ENCODE assay signal across 22 cellular contexts in the genomic region with DNA sequence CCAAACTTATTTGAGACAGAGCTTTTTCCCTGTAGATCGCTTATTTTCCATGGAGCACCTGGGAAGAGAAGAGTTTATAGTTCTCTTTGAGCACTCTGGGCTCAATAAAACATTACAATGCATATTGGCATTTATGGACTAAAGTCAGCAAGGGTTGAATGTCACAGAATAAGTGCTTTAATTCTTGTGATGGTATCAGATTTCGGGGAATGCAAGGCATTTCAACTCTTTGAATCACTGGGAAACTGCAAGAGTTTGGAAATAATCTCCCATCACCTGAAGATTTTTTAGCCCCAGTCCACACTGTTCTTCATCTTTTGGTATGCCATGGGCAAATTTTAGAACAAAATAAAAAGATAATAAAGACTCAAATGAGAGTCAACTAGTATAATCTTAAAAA.
DNase-seq lines count a peak whose midpoint lies in the region; ATAC-seq and TF ChIP-seq lines count a peak whose summit lies in the region.
"Had no signal": no experiment of that assay in that cellular context is flagged by ENCODE, and none has a peak within 500 bp of the region (broad histone marks: within the 10 kb centered on the region; RNA-seq: fewer than 3 reads in every experiment).

No MANE protein-coding gene starts in this region.

- no peaks in the 10 kb centered on the region for H3K36me3 Mint-ChIP-seq in activated naive CD4-positive, alpha-beta T cell treated with anti-CD3 and anti-CD28 coated beads, Interleukin-2, amount 10 ng/mL, durations not matched to agents 7 days and 5 days
- no peaks in the 10 kb centered on the region for H3K36me3 Mint-ChIP-seq in activated naive CD4-positive, alpha-beta T cell treated with anti-CD3 and anti-CD28 coated beads, Interleukin-2, amount 50 U/mL, for 72 hours
- H3K36me3 Mint-ChIP-seq: CD14-positive monocyte; CD8-positive, alpha-beta memory T cell had no signal

- no peaks in the 10 kb centered on the region for H3K9me3 Mint-ChIP-seq in activated naive CD4-positive, alpha-beta T cell treated with anti-CD3 and anti-CD28 coated beads, Interleukin-2, amount 10 ng/mL, durations not matched to agents 7 days and 5 days
- H3K9me3 Mint-ChIP-seq in activated naive CD4-positive, alpha-beta T cell treated with anti-CD3 and anti-CD28 coated beads, Interleukin-2, amount 50 U/mL, for 72 hours = peaks cover 0 to 5% of the 10 kb centered on the region in 2 donors
- H3K9me3 Mint-ChIP-seq: CD8-positive, alpha-beta memory T cell had no signal

- TF ChIP-seq EP300 in SK-N-SH (IDR thresholded peaks at IDR 0.05; ENCODE audit: borderline replicate concordance in 1 of 2, low read depth in 1 of 2, low read length in 1 of 2) = no peak

- H3K27ac ChIP-seq in SK-N-SH (ENCODE audit: low read depth in 2 of 2, low read length in 1 of 2) = no peak overlapping the region
- H3K27ac ChIP-seq: A549; BLaER1 treated with 17β-estradiol and CSF1 and Interleukin-3, amounts not matched to agents 10 nM and 100 nM had no signal

- H3K36me3 ChIP-seq in SK-N-SH (replicated peaks in 1 of 2; ENCODE audit: control insufficient read depth in 1 of 2, insufficient read depth in 2 of 2, low read length in 1 of 2) = no peaks in the 10 kb centered on the region
- H3K36me3 ChIP-seq: BE2C; BLaER1 treated with 17β-estradiol and CSF1 and Interleukin-3, amounts not matched to agents 10 nM and 100 nM had no signal

- no peaks in the 10 kb centered on the region for H3K4me1 Mint-ChIP-seq in activated naive CD4-positive, alpha-beta T cell treated with anti-CD3 and anti-CD28 coated beads, Interleukin-2, amount 10 ng/mL, durations not matched to agents 7 days and 5 days
- H3K4me1 Mint-ChIP-seq: CD14-positive monocyte; CD8-positive, alpha-beta memory T cell had no signal

- no peaks in the 10 kb centered on the region for H3F3A ChIP-seq in SK-N-SH (replicated peaks; ENCODE audit: insufficient read depth)

- no peak for TF ChIP-seq RAD21 in SK-N-SH (IDR thresholded peaks at IDR 0.05; ENCODE audit: low read length)

- no peaks in the 10 kb centered on the region for H3K4me1 ChIP-seq in SK-N-SH (ENCODE audit: control insufficient read depth in 1 of 2, insufficient read depth in 2 of 2, low read depth in 1 of 2, low read length in 1 of 2)
- H3K4me1 ChIP-seq: A549, BE2C had no signal

- no peaks in the 10 kb centered on the region for H3K27me3 ChIP-seq in SK-N-SH (ENCODE audit: insufficient read depth)
- H3K27me3 ChIP-seq: BE2C; BLaER1 treated with 17β-estradiol and CSF1 and Interleukin-3, amounts not matched to agents 10 nM and 100 nM had no signal

- 2% methylated on average over 2 of the region's 2 CpGs for WGBS in SK-N-SH (ENCODE audit: low lambda C conversion rate)

- CTCF ChIA-PET in activated naive CD4-positive, alpha-beta T cell treated with anti-CD3 and anti-CD28 coated beads, Interleukin-2, amount 10 ng/mL, durations not matched to agents 7 days and 5 days (lab: Charles Lee) = no interaction called here
- CTCF ChIA-PET in SK-N-SH (lab: Yijun Ruan, JAX) = interaction anchor here (1.0 to 1.6 kb wide), 2 partner anchors 17 to 671 kb away, joined by 3 to 4 read pairs; no protein-coding TSS in a partner anchor

- no peak overlapping the region for H2AFZ ChIP-seq in SK-N-SH (ENCODE audit: low read depth)

- DNase-seq in activated naive CD4-positive, alpha-beta T cell treated with anti-CD3 and anti-CD28 coated beads, Interleukin-2, amount 10 ng/mL, durations not matched to agents 7 days and 5 days = no peak
- DNase-seq in activated naive CD4-positive, alpha-beta T cell treated with anti-CD3 and anti-CD28 coated beads, Interleukin-2, amount 50 U/mL, for 72 hours (ENCODE audit: low spot score in 2 of 2) = no peak
- peak; percentile 29 for DNase-seq in M059J (ENCODE audit: low read depth)
- DNase-seq in iris pigment epithelial cell (ENCODE audit: low read depth) = peak; percentile 16
- DNase-seq in SK-N-SH = no peak
- no peak for DNase-seq in NCI-H146 treated with DMSO at 0.1 percent for 48 hours (lab: John Stamatoyannopoulos, UW; ENCODE audit: unreplicated experiment)
- DNase-seq: 8988T; ACHN; AML-193; BE2C; CD4-positive, alpha-beta T cell; CD8-positive, alpha-beta memory T cell; DMS 273 treated with DMSO at 0.1 percent for 48 hours; DMS53; DMS79 treated with DMSO at 0.1 percent for 48 hours; GF-D8; H7; HCEC 1CT had no signal

- no peak overlapping the region for H3K4me3 ChIP-seq in SK-N-SH (ENCODE audit: low read depth in 2 of 2, low read length in 1 of 2)
- H3K4me3 ChIP-seq: A549; BLaER1 treated with 17β-estradiol and CSF1 and Interleukin-3, amounts not matched to agents 10 nM and 100 nM had no signal

- no peak overlapping the region for H3K4me3 Mint-ChIP-seq in activated naive CD4-positive, alpha-beta T cell treated with anti-CD3 and anti-CD28 coated beads, Interleukin-2, amount 10 ng/mL, durations not matched to agents 7 days and 5 days
- H3K4me3 Mint-ChIP-seq: CD14-positive monocyte; CD4-positive, alpha-beta T cell; CD8-positive, alpha-beta memory T cell had no signal

- H4K20me1 ChIP-seq in SK-N-SH (ENCODE audit: insufficient read depth) = no peaks in the 10 kb centered on the region
- H4K20me1 ChIP-seq: BLaER1 treated with 17β-estradiol and CSF1 and Interleukin-3, amounts not matched to agents 10 nM and 100 nM had no signal

- no peaks in the 10 kb centered on the region for H3K27me3 Mint-ChIP-seq in activated naive CD4-positive, alpha-beta T cell treated with anti-CD3 and anti-CD28 coated beads, Interleukin-2, amount 10 ng/mL, durations not matched to agents 7 days and 5 days
- H3K27me3 Mint-ChIP-seq: CD4-positive, alpha-beta T cell had no signal

- H3K9me3 ChIP-seq in SK-N-SH = no peaks in the 10 kb centered on the region
- H3K9me3 ChIP-seq: A549; BE2C; BLaER1 treated with 17β-estradiol and CSF1 and Interleukin-3, amounts not matched to agents 10 nM and 100 nM had no signal

- H3K9ac ChIP-seq in SK-N-SH = no peak overlapping the region
- H3K9ac ChIP-seq: BLaER1 treated with 17β-estradiol and CSF1 and Interleukin-3, amounts not matched to agents 10 nM and 100 nM had no signal

- POLR2A ChIA-PET in SK-N-SH (lab: Yijun Ruan, JAX) = no interaction called here

- H3K9me2 ChIP-seq in SK-N-SH = no peaks in the 10 kb centered on the region

- H3K27ac Mint-ChIP-seq in activated naive CD4-positive, alpha-beta T cell treated with anti-CD3 and anti-CD28 coated beads, Interleukin-2, amount 10 ng/mL, durations not matched to agents 7 days and 5 days = peak overlapping the region; percentile 9
- no peak overlapping the region for H3K27ac Mint-ChIP-seq in activated naive CD4-positive, alpha-beta T cell treated with anti-CD3 and anti-CD28 coated beads, Interleukin-2, amount 50 U/mL, for 72 hours
- H3K27ac Mint-ChIP-seq: CD14-positive monocyte; CD4-positive, alpha-beta T cell; CD8-positive, alpha-beta memory T cell had no signal

- H3K79me2 ChIP-seq in SK-N-SH (ENCODE audit: insufficient read depth) = no peaks in the 10 kb centered on the region

- no peak overlapping the region for H3K4me2 ChIP-seq in SK-N-SH
- H3K4me2 ChIP-seq: A549; BLaER1 treated with 17β-estradiol and CSF1 and Interleukin-3, amounts not matched to agents 10 nM and 100 nM had no signal

- no peak for TF ChIP-seq CTCF in SK-N-SH (IDR thresholded peaks at IDR 0.05)

- ATAC-seq in activated naive CD4-positive, alpha-beta T cell treated with anti-CD3 and anti-CD28 coated beads, Interleukin-2, amount 50 U/mL, for 72 hours = no peak
- ATAC-seq in GM18519 (IDR thresholded peaks at IDR 0.05; ENCODE audit: low FRiP score, unreplicated experiment) = no peak
- ATAC-seq: A549 had no signal

TF ChIP-seq in SK-N-SH, 30 proteins besides CTCF, POLR2A, EP300 and RAD21 (continues in another document):
- TF ChIP-seq RFX5 (IDR thresholded peaks at IDR 0.05; ENCODE audit: low read length) = no peak
- TF ChIP-seq GATA2 (CRISPR knock-in tag; IDR thresholded peaks at IDR 0.05) = no peak
- no peak for TF ChIP-seq SMC3 (IDR thresholded peaks at IDR 0.05; ENCODE audit: low read depth, low read length)
- TF ChIP-seq, protein P1, sequence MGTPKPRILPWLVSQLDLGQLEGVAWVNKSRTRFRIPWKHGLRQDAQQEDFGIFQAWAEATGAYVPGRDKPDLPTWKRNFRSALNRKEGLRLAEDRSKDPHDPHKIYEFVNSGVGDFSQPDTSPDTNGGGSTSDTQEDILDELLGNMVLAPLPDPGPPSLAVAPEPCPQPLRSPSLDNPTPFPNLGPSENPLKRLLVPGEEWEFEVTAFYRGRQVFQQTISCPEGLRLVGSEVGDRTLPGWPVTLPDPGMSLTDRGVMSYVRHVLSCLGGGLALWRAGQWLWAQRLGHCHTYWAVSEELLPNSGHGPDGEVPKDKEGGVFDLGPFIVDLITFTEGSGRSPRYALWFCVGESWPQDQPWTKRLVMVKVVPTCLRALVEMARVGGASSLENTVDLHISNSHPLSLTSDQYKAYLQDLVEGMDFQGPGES (IDR thresholded peaks at IDR 0.05; ENCODE audit: low read depth, low read length) = no peak
- TF ChIP-seq, protein P2, sequence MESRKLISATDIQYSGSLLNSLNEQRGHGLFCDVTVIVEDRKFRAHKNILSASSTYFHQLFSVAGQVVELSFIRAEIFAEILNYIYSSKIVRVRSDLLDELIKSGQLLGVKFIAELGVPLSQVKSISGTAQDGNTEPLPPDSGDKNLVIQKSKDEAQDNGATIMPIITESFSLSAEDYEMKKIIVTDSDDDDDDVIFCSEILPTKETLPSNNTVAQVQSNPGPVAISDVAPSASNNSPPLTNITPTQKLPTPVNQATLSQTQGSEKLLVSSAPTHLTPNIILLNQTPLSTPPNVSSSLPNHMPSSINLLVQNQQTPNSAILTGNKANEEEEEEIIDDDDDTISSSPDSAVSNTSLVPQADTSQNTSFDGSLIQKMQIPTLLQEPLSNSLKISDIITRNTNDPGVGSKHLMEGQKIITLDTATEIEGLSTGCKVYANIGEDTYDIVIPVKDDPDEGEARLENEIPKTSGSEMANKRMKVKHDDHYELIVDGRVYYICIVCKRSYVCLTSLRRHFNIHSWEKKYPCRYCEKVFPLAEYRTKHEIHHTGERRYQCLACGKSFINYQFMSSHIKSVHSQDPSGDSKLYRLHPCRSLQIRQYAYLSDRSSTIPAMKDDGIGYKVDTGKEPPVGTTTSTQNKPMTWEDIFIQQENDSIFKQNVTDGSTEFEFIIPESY (IDR thresholded peaks at IDR 0.05; ENCODE audit: borderline replicate concordance, low read depth) = no peak
- TF ChIP-seq CHD2 (IDR thresholded peaks at IDR 0.05; ENCODE audit: low read length, partially characterized antibody) = no peak
- TF ChIP-seq, protein P3, sequence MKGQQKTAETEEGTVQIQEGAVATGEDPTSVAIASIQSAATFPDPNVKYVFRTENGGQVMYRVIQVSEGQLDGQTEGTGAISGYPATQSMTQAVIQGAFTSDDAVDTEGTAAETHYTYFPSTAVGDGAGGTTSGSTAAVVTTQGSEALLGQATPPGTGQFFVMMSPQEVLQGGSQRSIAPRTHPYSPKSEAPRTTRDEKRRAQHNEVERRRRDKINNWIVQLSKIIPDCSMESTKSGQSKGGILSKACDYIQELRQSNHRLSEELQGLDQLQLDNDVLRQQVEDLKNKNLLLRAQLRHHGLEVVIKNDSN (IDR thresholded peaks at IDR 0.05; ENCODE audit: borderline replicate concordance, low read depth) = no peak
- TF ChIP-seq TAF1 (IDR thresholded peaks at IDR 0.05; ENCODE audit: borderline replicate concordance, low read depth, low read length) = no peak
- no peak for TF ChIP-seq YY1 (IDR thresholded peaks at IDR 0.05; ENCODE audit: low read depth)
- TF ChIP-seq GABPA (IDR thresholded peaks at IDR 0.05; ENCODE audit: low read depth) = no peak
- TF ChIP-seq JUND (IDR thresholded peaks at IDR 0.05) = no peak

Comparison
In these comparisons a context has a peak if more than half of its experiments do, and no peak if none do; other contexts are left out.
1. DNase-seq: peak in M059J (single experiment) and iris pigment epithelial cell (single experiment); none in activated naive CD4-positive, alpha-beta T cell treated with anti-CD3 and anti-CD28 coated beads, Interleukin-2, amount 10 ng/mL, durations not matched to agents 7 days and 5 days (single experiment), activated naive CD4-positive, alpha-beta T cell treated with anti-CD3 and anti-CD28 coated beads, Interleukin-2, amount 50 U/mL, for 72 hours (0 of 2), SK-N-SH (single experiment) and NCI-H146 treated with DMSO at 0.1 percent for 48 hours (single experiment).